Comparison of ENCODE assay signal across 1 cellular context in the genomic region with DNA sequence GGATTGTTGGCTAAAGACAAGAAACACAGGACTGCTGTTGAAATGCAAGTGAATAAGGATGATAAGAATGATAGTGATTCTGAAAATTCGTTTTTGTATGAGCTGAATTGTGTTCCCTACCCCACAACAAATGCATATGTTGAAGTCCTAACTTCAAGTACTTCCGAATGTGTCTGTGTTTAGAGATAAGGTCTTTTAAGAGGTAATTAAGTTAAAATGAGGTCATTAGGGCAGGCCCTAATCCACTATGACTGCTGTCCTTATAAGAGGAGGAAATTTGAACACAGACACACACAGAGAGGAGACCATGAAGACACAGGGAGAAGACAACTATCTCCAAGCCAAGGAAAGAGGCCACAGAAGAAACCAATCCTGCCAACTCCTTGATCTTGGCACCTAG.
TF ChIP-seq lines count a peak whose summit lies in the region.

No MANE protein-coding gene starts in this region.

TF ChIP-seq in K562, 482 proteins besides CTCF, POLR2A, EP300 and RAD21 (continued from another document and continues in another):
- TF ChIP-seq, protein P1, sequence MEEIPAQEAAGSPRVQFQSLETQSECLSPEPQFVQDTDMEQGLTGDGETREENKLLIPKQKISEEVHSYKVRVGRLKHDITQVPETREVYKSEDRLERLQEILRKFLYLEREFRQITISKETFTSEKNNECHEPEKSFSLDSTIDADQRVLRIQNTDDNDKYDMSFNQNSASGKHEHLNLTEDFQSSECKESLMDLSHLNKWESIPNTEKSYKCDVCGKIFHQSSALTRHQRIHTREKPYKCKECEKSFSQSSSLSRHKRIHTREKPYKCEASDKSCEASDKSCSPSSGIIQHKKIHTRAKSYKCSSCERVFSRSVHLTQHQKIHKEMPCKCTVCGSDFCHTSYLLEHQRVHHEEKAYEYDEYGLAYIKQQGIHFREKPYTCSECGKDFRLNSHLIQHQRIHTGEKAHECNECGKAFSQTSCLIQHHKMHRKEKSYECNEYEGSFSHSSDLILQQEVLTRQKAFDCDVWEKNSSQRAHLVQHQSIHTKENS (CRISPR knock-in tag; IDR thresholded peaks at IDR 0.05): no peak
- no peak for TF ChIP-seq JUNB (CRISPR knock-in tag; conservative IDR thresholded peaks at IDR 0.05)
- TF ChIP-seq JUND (IDR thresholded peaks at IDR 0.05; ENCODE audit: borderline replicate concordance, low read depth, low read length): peak; percentile 47; the same call in 1 of the 2 replicates
- TF ChIP-seq JUND (tag; IDR thresholded peaks at IDR 0.05; ENCODE audit: borderline replicate concordance, low read depth, low read length): 0 out of 3 replicates have a peak, but pooled peaks have one; percentile 42
- peak; percentile 52; the same call in 1 of the 2 replicates for TF ChIP-seq STAT5A (IDR thresholded peaks at IDR 0.05; ENCODE audit: borderline replicate concordance, low read length)
- TF ChIP-seq ZHX1 (conservative IDR thresholded peaks at IDR 0.05; ENCODE audit: low read length): no peak
- no peak for TF ChIP-seq ZFP36 (IDR thresholded peaks at IDR 0.05; ENCODE audit: low read depth, low read length, partially characterized antibody)
- no peak for TF ChIP-seq ATF2 (CRISPR knock-in tag; IDR thresholded peaks at IDR 0.05)
- TF ChIP-seq DACH1 (IDR thresholded peaks at IDR 0.05; ENCODE audit: partially characterized antibody): peak; percentile 29
- TF ChIP-seq, protein P2, sequence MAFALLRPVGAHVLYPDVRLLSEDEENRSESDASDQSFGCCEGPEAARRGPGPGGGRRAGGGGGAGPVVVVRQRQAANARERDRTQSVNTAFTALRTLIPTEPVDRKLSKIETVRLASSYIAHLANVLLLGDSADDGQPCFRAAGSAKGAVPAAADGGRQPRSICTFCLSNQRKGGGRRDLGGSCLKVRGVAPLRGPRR (CRISPR knock-in tag; IDR thresholded peaks at IDR 0.05): no peak
- TF ChIP-seq ZBTB49 (CRISPR knock-in tag; IDR thresholded peaks at IDR 0.05; ENCODE audit: borderline replicate concordance): no peak
- no peak for TF ChIP-seq ZNF780A (CRISPR knock-in tag; IDR thresholded peaks at IDR 0.05)
- TF ChIP-seq MTF1 (CRISPR knock-in tag; IDR thresholded peaks at IDR 0.05; ENCODE audit: borderline replicate concordance): no peak
- TF ChIP-seq FOSL1 (tag; conservative IDR thresholded peaks at IDR 0.05): peak; percentile 46
- TF ChIP-seq MCM2 (IDR thresholded peaks at IDR 0.05; ENCODE audit: low read depth): no peak
- peak; percentile 53; the same call in 1 of the 2 replicates for TF ChIP-seq SMARCA4 (IDR thresholded peaks at IDR 0.05)
- TF ChIP-seq, protein P3, sequence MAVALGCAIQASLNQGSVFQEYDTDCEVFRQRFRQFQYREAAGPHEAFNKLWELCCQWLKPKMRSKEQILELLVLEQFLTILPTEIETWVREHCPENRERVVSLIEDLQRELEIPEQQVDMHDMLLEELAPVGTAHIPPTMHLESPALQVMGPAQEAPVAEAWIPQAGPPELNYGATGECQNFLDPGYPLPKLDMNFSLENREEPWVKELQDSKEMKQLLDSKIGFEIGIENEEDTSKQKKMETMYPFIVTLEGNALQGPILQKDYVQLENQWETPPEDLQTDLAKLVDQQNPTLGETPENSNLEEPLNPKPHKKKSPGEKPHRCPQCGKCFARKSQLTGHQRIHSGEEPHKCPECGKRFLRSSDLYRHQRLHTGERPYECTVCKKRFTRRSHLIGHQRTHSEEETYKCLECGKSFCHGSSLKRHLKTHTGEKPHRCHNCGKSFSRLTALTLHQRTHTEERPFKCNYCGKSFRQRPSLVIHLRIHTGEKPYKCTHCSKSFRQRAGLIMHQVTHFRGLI (CRISPR knock-in tag; IDR thresholded peaks at IDR 0.05): no peak
- TF ChIP-seq NCOR1 (IDR thresholded peaks at IDR 0.05): peak; percentile 70
- TF ChIP-seq ETV1 (tag; conservative IDR thresholded peaks at IDR 0.05; ENCODE audit: low read depth): peak; percentile 81
- no peak for TF ChIP-seq ZFP1 (CRISPR knock-in tag; IDR thresholded peaks at IDR 0.05)
- no peak for TF ChIP-seq RUNX1 (IDR thresholded peaks at IDR 0.05; ENCODE audit: low read depth)
- TF ChIP-seq RHOXF2B (CRISPR knock-in tag; conservative IDR thresholded peaks at IDR 0.05): no peak
- TF ChIP-seq ILK (tag; IDR thresholded peaks at IDR 0.05; ENCODE audit: borderline replicate concordance, low read depth): no peak
- no peak for TF ChIP-seq ZBTB2 (IDR thresholded peaks at IDR 0.05)
- TF ChIP-seq DDX20 (tag; IDR thresholded peaks at IDR 0.05; ENCODE audit: low read depth): no peak
- TF ChIP-seq KDM5B (IDR thresholded peaks at IDR 0.05; ENCODE audit: insufficient replicate concordance, low read depth, low read length): no peak
- TF ChIP-seq NCOA2 (IDR thresholded peaks at IDR 0.05; ENCODE audit: partially characterized antibody in 2 of 2): no peak
- TF ChIP-seq RBM22 (IDR thresholded peaks at IDR 0.05; ENCODE audit: low read depth, low read length, poor library complexity, severe bottlenecking): no peak
- no peak for TF ChIP-seq MBD2 (IDR thresholded peaks at IDR 0.05; ENCODE audit: borderline replicate concordance, low read depth)
- TF ChIP-seq ZNF311 (CRISPR knock-in tag; IDR thresholded peaks at IDR 0.05): no peak
- TF ChIP-seq NFIC (IDR thresholded peaks at IDR 0.05): 0 out of 2 replicates have a peak, but pooled peaks have one; percentile 24
- no peak for TF ChIP-seq SMC3 (conservative IDR thresholded peaks at IDR 0.05; ENCODE audit: insufficient read depth, low read depth, low read length)
- no peak for TF ChIP-seq POLR2H (tag; IDR thresholded peaks at IDR 0.05; ENCODE audit: low read depth)
- no peak for TF ChIP-seq E2F3 (CRISPR knock-in tag; IDR thresholded peaks at IDR 0.05)
- TF ChIP-seq MTA1 (IDR thresholded peaks at IDR 0.05; ENCODE audit: borderline replicate concordance): 0 out of 2 replicates have a peak, but pooled peaks have one; percentile 31
- no peak for TF ChIP-seq CHCHD3 (CRISPR knock-in tag; IDR thresholded peaks at IDR 0.05)
- TF ChIP-seq ZNF583 (CRISPR knock-in tag; IDR thresholded peaks at IDR 0.05): no peak
- no peak for TF ChIP-seq ZSCAN32 (CRISPR knock-in tag; IDR thresholded peaks at IDR 0.05)
- no peak for TF ChIP-seq ZC3H4 (CRISPR knock-in tag; IDR thresholded peaks at IDR 0.05; ENCODE audit: borderline replicate concordance)
- TF ChIP-seq EGR1 (conservative IDR thresholded peaks at IDR 0.05): no peak
- TF ChIP-seq ZNF445 (CRISPR knock-in tag; IDR thresholded peaks at IDR 0.05; ENCODE audit: low read depth): no peak
- TF ChIP-seq ZNF239 (CRISPR knock-in tag; IDR thresholded peaks at IDR 0.05): no peak
- TF ChIP-seq ZEB2 (IDR thresholded peaks at IDR 0.05): no peak
- no peak for TF ChIP-seq CHD2 (IDR thresholded peaks at IDR 0.05; ENCODE audit: low read depth, low read length)
- no peak for TF ChIP-seq E2F8 (IDR thresholded peaks at IDR 0.05; ENCODE audit: low read depth, partially characterized antibody)
- no peak for TF ChIP-seq CBX2 (IDR thresholded peaks at IDR 0.05; ENCODE audit: insufficient read depth, low read length, poor library complexity, severe bottlenecking)
- TF ChIP-seq ZFPM2 (CRISPR knock-in tag; IDR thresholded peaks at IDR 0.05): no peak
- TF ChIP-seq HMGN3 (IDR thresholded peaks at IDR 0.05; ENCODE audit: borderline replicate concordance, extremely low read depth, insufficient read length, low read depth, low read length): no peak
- TF ChIP-seq CXXC5 (CRISPR knock-in tag; IDR thresholded peaks at IDR 0.05): no peak
- TF ChIP-seq, protein P4, sequence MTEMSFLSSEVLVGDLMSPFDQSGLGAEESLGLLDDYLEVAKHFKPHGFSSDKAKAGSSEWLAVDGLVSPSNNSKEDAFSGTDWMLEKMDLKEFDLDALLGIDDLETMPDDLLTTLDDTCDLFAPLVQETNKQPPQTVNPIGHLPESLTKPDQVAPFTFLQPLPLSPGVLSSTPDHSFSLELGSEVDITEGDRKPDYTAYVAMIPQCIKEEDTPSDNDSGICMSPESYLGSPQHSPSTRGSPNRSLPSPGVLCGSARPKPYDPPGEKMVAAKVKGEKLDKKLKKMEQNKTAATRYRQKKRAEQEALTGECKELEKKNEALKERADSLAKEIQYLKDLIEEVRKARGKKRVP (CRISPR knock-in tag; IDR thresholded peaks at IDR 0.05): no peak
- TF ChIP-seq ZNF212 (CRISPR knock-in tag; IDR thresholded peaks at IDR 0.05): no peak
- TF ChIP-seq, protein P5, sequence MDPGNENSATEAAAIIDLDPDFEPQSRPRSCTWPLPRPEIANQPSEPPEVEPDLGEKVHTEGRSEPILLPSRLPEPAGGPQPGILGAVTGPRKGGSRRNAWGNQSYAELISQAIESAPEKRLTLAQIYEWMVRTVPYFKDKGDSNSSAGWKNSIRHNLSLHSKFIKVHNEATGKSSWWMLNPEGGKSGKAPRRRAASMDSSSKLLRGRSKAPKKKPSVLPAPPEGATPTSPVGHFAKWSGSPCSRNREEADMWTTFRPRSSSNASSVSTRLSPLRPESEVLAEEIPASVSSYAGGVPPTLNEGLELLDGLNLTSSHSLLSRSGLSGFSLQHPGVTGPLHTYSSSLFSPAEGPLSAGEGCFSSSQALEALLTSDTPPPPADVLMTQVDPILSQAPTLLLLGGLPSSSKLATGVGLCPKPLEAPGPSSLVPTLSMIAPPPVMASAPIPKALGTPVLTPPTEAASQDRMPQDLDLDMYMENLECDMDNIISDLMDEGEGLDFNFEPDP (CRISPR knock-in tag; IDR thresholded peaks at IDR 0.05): no peak
- peak; percentile 51; the same call in 1 of the 2 replicates for TF ChIP-seq MTA2 (IDR thresholded peaks at IDR 0.05; ENCODE audit: low read depth)
- TF ChIP-seq SAFB (IDR thresholded peaks at IDR 0.05; ENCODE audit: borderline replicate concordance, low read depth, low read length): no peak
